In genomic region chr14:101964297-101965144, GRCh38 we compare ENCODE assay signal across 1 cellular context.
TF ChIP-seq lines count a peak whose summit lies in the region.

Gene DYNC1H1, plus strand, starts transcription at chr14:101964573. Its CDS starts 119 bp downstream, at chr14:101964692.

TF ChIP-seq in HEK293, 187 proteins besides CTCF, POLR2A, EP300 and RAD21 (continued from another document and continues in another):
- no peak for TF ChIP-seq ZNF398 (tag by site-specific recombination; IDR thresholded peaks at IDR 0.05)
- 0 out of 2 replicates have a peak, but pooled peaks have one; percentile 28 for TF ChIP-seq ZNF146 (tag by site-specific recombination; IDR thresholded peaks at IDR 0.05)
- TF ChIP-seq TCF7L2 (IDR thresholded peaks at IDR 0.05; ENCODE audit: borderline replicate concordance, low read depth, low read length), result no peak
- TF ChIP-seq GLIS1 (tag by site-specific recombination; IDR thresholded peaks at IDR 0.05), result 0 out of 2 replicates have a peak, but pooled peaks have one; percentile 32
- TF ChIP-seq ZBTB10 (tag by site-specific recombination; IDR thresholded peaks at IDR 0.05), result no peak
- TF ChIP-seq ZNF19 (tag by site-specific recombination; IDR thresholded peaks at IDR 0.05; ENCODE audit: low read depth), result no peak
- TF ChIP-seq ZNF341 (tag by site-specific recombination; IDR thresholded peaks at IDR 0.05; ENCODE audit: low read depth), result no peak; the same call in 1 of the 2 replicates
- TF ChIP-seq ZNF132 (tag by site-specific recombination; IDR thresholded peaks at IDR 0.05; ENCODE audit: borderline replicate concordance), result no peak
- peak; percentile 73; the same call in 1 of the 2 replicates for TF ChIP-seq ZBTB48 (tag by site-specific recombination; IDR thresholded peaks at IDR 0.05)
- no peak; the same call in 1 of the 2 replicates for TF ChIP-seq ZNF121 (tag by site-specific recombination; IDR thresholded peaks at IDR 0.05)
- no peak for TF ChIP-seq ZNF280C (tag by site-specific recombination; IDR thresholded peaks at IDR 0.05)
- peak; percentile 19; the same call in 1 of the 2 replicates for TF ChIP-seq ZBTB6 (tag by site-specific recombination; IDR thresholded peaks at IDR 0.05)
- 0 out of 2 replicates have a peak, but pooled peaks have one; percentile 11 for TF ChIP-seq ZBTB44 (tag by site-specific recombination; IDR thresholded peaks at IDR 0.05)
- no peak for TF ChIP-seq ZNF223 (tag by site-specific recombination; IDR thresholded peaks at IDR 0.05)
- no peak for TF ChIP-seq ZNF37A (tag by site-specific recombination; IDR thresholded peaks at IDR 0.05)
- no peak for TF ChIP-seq ZNF544 (tag by site-specific recombination; IDR thresholded peaks at IDR 0.05)
- no peak for TF ChIP-seq ZNF292 (tag by site-specific recombination; IDR thresholded peaks at IDR 0.05; ENCODE audit: borderline replicate concordance, low read depth)
- TF ChIP-seq YY1 (tag by site-specific recombination; IDR thresholded peaks at IDR 0.05), result peak; percentile 67; the same call in 1 of the 2 replicates
- TF ChIP-seq IKZF3 (tag by site-specific recombination; IDR thresholded peaks at IDR 0.05), result 0 out of 2 replicates have a peak, but pooled peaks have one; percentile 25
- peak; percentile 28; the same call in 1 of the 2 replicates for TF ChIP-seq OSR2 (tag by site-specific recombination; IDR thresholded peaks at IDR 0.05)
- TF ChIP-seq MZF1 (tag by site-specific recombination; IDR thresholded peaks at IDR 0.05; ENCODE audit: borderline replicate concordance), result no peak
- TF ChIP-seq ZBTB17 (tag by site-specific recombination; IDR thresholded peaks at IDR 0.05), result 0 out of 2 replicates have a peak, but pooled peaks have one; percentile 45
- TF ChIP-seq ZNF785 (tag by site-specific recombination; IDR thresholded peaks at IDR 0.05), result no peak
- peak; percentile 81 for TF ChIP-seq ZBTB26 (tag by site-specific recombination; optimal IDR thresholded peaks at IDR 0.05)
- peak; percentile 32; the same call in 1 of the 2 replicates for TF ChIP-seq REST (tag by site-specific recombination; IDR thresholded peaks at IDR 0.05)
- TF ChIP-seq YY2 (tag by site-specific recombination; IDR thresholded peaks at IDR 0.05), result peak; percentile 55; the same call in 1 of the 2 replicates
- TF ChIP-seq ZNF433 (tag by site-specific recombination; IDR thresholded peaks at IDR 0.05; ENCODE audit: low read depth), result no peak
- no peak for TF ChIP-seq EGR2 (tag by site-specific recombination; IDR thresholded peaks at IDR 0.05; ENCODE audit: low read depth)
- TF ChIP-seq ZNF174 (tag by site-specific recombination; IDR thresholded peaks at IDR 0.05), result no peak
- TF ChIP-seq TSHZ1 (tag by site-specific recombination; IDR thresholded peaks at IDR 0.05; ENCODE audit: borderline replicate concordance), result peak; percentile 38; the same call in 1 of the 2 replicates
- 0 out of 2 replicates have a peak, but pooled peaks have one; percentile 23 for TF ChIP-seq ZNF366 (tag by site-specific recombination; conservative IDR thresholded peaks at IDR 0.05)
- TF ChIP-seq AEBP2 (tag by site-specific recombination; IDR thresholded peaks at IDR 0.05; ENCODE audit: borderline replicate concordance), result no peak
- no peak for TF ChIP-seq ZNF404 (tag by site-specific recombination; IDR thresholded peaks at IDR 0.05)
- TF ChIP-seq ZSCAN5A (tag by site-specific recombination; IDR thresholded peaks at IDR 0.05), result peak; percentile 82; the same call in 1 of the 2 replicates
